Comparison of ENCODE assay signal across 5 cellular contexts in genomic region chr1:106113851-106114250, GRCh38.
"Had no signal": no experiment of that assay in that cellular context is flagged by ENCODE, and none has a peak within 500 bp of the region (broad histone marks: within the 10 kb centered on the region; RNA-seq: fewer than 3 reads in every experiment).

No MANE protein-coding gene starts in this region.

- ATAC-seq: HepG2, K562 had no signal

- H3K36me3 Mint-ChIP-seq: IgD-negative memory B cell had no signal

- H3K4me3 ChIP-seq: K562 had no signal

- H3K27ac ChIP-seq: HL-60 had no signal

- DNase-seq: IMR-90 had no signal

- H3K27me3 Mint-ChIP-seq: IgD-negative memory B cell had no signal

- H3K4me1 Mint-ChIP-seq: IgD-negative memory B cell had no signal

- H3K4me3 Mint-ChIP-seq: IgD-negative memory B cell had no signal

- H3K27ac Mint-ChIP-seq: IgD-negative memory B cell had no signal
